ENCODE assay signal across 1 cellular context in the genomic region with DNA sequence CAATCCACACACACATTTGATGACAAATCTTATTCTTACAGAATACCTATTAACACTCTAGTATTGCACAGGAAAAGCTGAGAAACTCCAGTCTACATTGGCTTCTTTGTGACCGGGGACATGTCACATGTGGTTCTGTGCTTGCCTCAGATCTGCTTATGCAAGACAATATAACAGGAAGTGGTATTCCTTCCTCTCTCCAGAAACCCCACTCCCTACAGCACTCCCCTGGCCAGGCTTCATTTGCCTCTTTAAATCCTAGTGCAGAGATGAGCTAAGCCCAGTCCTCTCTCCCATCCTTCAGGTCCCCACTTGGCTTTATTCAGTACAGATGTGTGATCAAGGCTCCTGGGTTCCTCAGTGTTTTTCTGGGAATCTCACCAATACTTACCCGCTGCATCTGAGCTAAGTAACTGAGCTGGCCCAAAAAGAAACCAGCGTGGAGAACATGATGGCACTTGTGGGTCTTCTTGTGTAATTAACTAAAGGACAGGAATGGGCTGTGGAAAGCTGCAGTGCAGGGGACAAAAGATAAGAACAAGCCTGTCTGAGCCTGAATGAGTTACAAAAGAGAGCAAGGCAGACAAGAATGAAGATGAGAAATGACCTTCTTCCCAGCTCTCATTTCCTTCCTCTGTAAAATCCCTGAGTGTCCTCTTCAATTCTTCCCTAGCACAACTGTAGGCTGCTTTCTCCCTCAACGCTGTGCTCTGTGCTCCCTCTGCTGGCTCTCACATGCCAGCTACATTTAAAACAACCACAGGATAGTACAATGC.
TF ChIP-seq lines count a peak whose summit lies in the region.

No MANE protein-coding gene starts in this region.

TF ChIP-seq in H1, 55 proteins besides CTCF, POLR2A, EP300 and RAD21 (continued from another document):
- TF ChIP-seq ASH2L (IDR thresholded peaks at IDR 0.05; ENCODE audit: low read length): peak; percentile 44
- no peak for TF ChIP-seq NANOG (IDR thresholded peaks at IDR 0.05; ENCODE audit: insufficient read depth, low read depth, low read length, poor library complexity, severe bottlenecking)
